8 cellular contexts compared by ENCODE assay signal in genomic region chr6:166381381-166381732, GRCh38. TPM values are rescaled to one million over a fixed set of nuclear protein-coding genes. Genes with fewer than 3 reads are reported as not detected.
DNase-seq lines count a peak whose midpoint lies in the region; ATAC-seq and TF ChIP-seq lines count a peak whose summit lies in the region.

No MANE protein-coding gene starts in this region.

- H3K27me3 ChIP-seq in BLaER1 treated with 17β-estradiol and CSF1 and Interleukin-3, amounts not matched to agents 10 nM and 100 nM = peaks cover 0 to 14% (median 6%) of the 10 kb centered on the region in 11 experiments; a peak in 8 of 22 replicates
- H3K27me3 ChIP-seq in foreskin keratinocyte = no peaks in the 10 kb centered on the region

- H3K9me3 ChIP-seq in BLaER1 treated with 17β-estradiol and CSF1 and Interleukin-3, amounts not matched to agents 10 nM and 100 nM (replicated peaks in 1 of 11) = no peaks in the 10 kb centered on the region

- H3K4me3 Mint-ChIP-seq in chondrocyte (ENCODE audit: unreplicated experiment) (peak overlapping the region; percentile 84), nephron progenitor cell (peak overlapping the region; percentile 89)

- H3K4me1 Mint-ChIP-seq in chondrocyte (ENCODE audit: low read depth) (peaks cover 14% of the 10 kb centered on the region), nephron progenitor cell (peaks cover 14% of the 10 kb centered on the region)

- H3K36me3 Mint-ChIP-seq in chondrocyte (ENCODE audit: low read depth) (no peaks in the 10 kb centered on the region), nephron progenitor cell (ENCODE audit: low read depth) (no peaks in the 10 kb centered on the region)

- TF ChIP-seq CTCF in chondrocyte (IDR thresholded peaks at IDR 0.05) = no peak
- no peak for TF ChIP-seq CTCF in nephron progenitor cell (IDR thresholded peaks at IDR 0.05)
- TF ChIP-seq CTCF in foreskin keratinocyte (conservative IDR thresholded peaks at IDR 0.05) = no peak

- H3K9me3 Mint-ChIP-seq in chondrocyte (ENCODE audit: low read depth) (no peaks in the 10 kb centered on the region), nephron progenitor cell (no peaks in the 10 kb centered on the region)

- H3K4me1 ChIP-seq in BLaER1 treated with 17β-estradiol and CSF1 and Interleukin-3, amounts not matched to agents 10 nM and 100 nM = peaks cover 15 to 32% (median 25%) of the 10 kb centered on the region in 10 experiments
- no peaks in the 10 kb centered on the region for H3K4me1 ChIP-seq in foreskin keratinocyte

- ATAC-seq in foreskin keratinocyte = no peak

- H3K27ac ChIP-seq in BLaER1 treated with 17β-estradiol and CSF1 and Interleukin-3, amounts not matched to agents 10 nM and 100 nM = peak overlapping the region in 9 of 11 experiments; percentile 20 to 95 (median 70); a peak in 7 of 22 replicates
- no peak overlapping the region for H3K27ac ChIP-seq in foreskin keratinocyte

- peak overlapping the region; percentile 74 to 95 (median 84) for H3K4me3 ChIP-seq in BLaER1 treated with 17β-estradiol and CSF1 and Interleukin-3, amounts not matched to agents 10 nM and 100 nM
- peak overlapping the region; percentile 80 for H3K4me3 ChIP-seq in Jurkat, Clone E6-1 (ENCODE audit: low read length)

- H3K27ac Mint-ChIP-seq in chondrocyte (ENCODE audit: unreplicated experiment) (peak overlapping the region; percentile 55), nephron progenitor cell (no peak overlapping the region)

- no peak for DNase-seq in Jurkat, Clone E6-1 (ENCODE audit: low read depth, low spot score)
- no peak for DNase-seq in chondrocyte (ENCODE audit: low spot score)
- no peak for DNase-seq in nephron progenitor cell
- DNase-seq in NCI-H446 (lab: John Stamatoyannopoulos, UW) = no peak
- no peak for DNase-seq in foreskin keratinocyte
- no peak for DNase-seq in SK-N-DZ (ENCODE audit: low spot score)
- no peak for DNase-seq in SW 1271 (lab: John Stamatoyannopoulos, UW)

- H3K4me2 ChIP-seq in BLaER1 treated with 17β-estradiol and CSF1 and Interleukin-3, amounts not matched to agents 10 nM and 100 nM = peak overlapping the region; percentile 93 to 100 (median 99)

- no peaks in the 10 kb centered on the region for H3K36me3 ChIP-seq in BLaER1 treated with 17β-estradiol and CSF1 and Interleukin-3, amounts not matched to agents 10 nM and 100 nM

- peak overlapping the region; percentile 82 to 94 (median 89); a peak in 19 of 22 replicates for H3K9ac ChIP-seq in BLaER1 treated with 17β-estradiol and CSF1 and Interleukin-3, amounts not matched to agents 10 nM and 100 nM

- H3K27me3 Mint-ChIP-seq in chondrocyte (ENCODE audit: low read depth) = no peaks in the 10 kb centered on the region
- H3K27me3 Mint-ChIP-seq in nephron progenitor cell (ENCODE audit: low read depth, poor library complexity) = peaks cover 4% of the 10 kb centered on the region

- H4K20me1 ChIP-seq in BLaER1 treated with 17β-estradiol and CSF1 and Interleukin-3, amounts not matched to agents 10 nM and 100 nM = peaks cover 0 to 41% (median 5%) of the 10 kb centered on the region in 11 experiments; a peak in 8 of 22 replicates

RNA-seq across cellular contexts. Expression of gene MPC1, which starts 1.4 kb away (rescaled TPM):
- 81.4 TPM for polyA plus RNA-seq in Jurkat, Clone E6-1 (2012; ENCODE audit: insufficient read depth, insufficient read length)
- total RNA-seq in chondrocyte (25.1 to 31.6 TPM (median 30.1 TPM) in 3 replicates), foreskin keratinocyte (22.8 and 28.9 TPM in 2 replicates)
- 30.1 and 40.3 TPM in 2 replicates for polyA plus RNA-seq in foreskin keratinocyte
- 46.2 and 47.9 TPM in 2 replicates for polyA plus RNA-seq in SK-N-DZ (2014; cell fraction: cytosol; rRNA removed)
- 29.2 and 37.4 TPM in 2 replicates for polyA plus RNA-seq in SK-N-DZ (2014; cell fraction: nucleus; rRNA removed)

RNA-seq across cellular contexts. Expression of gene SFT2D1, which starts 39.0 kb away (rescaled TPM):
- polyA plus RNA-seq in Jurkat, Clone E6-1 (2012; ENCODE audit: insufficient read depth, insufficient read length) = 87.3 TPM
- 19.0 to 30.0 TPM (median 26.0 TPM) in 3 replicates for total RNA-seq in chondrocyte
- 48.2 and 48.7 TPM in 2 replicates for total RNA-seq in foreskin keratinocyte
- 64.5 and 70.3 TPM in 2 replicates for polyA plus RNA-seq in foreskin keratinocyte
- polyA plus RNA-seq in SK-N-DZ (2014; cell fraction: cytosol; rRNA removed) = 32.3 and 45.6 TPM in 2 replicates
- 68.8 and 83.5 TPM in 2 replicates for polyA plus RNA-seq in SK-N-DZ (2014; cell fraction: nucleus; rRNA removed)
